9 cellular contexts compared by ENCODE assay signal in genomic region chr14:66070542-66071319, GRCh38.
DNase-seq lines count a peak whose midpoint lies in the region; ATAC-seq and TF ChIP-seq lines count a peak whose summit lies in the region.
"Had no signal": no experiment of that assay in that cellular context is flagged by ENCODE, and none has a peak within 500 bp of the region (broad histone marks: within the 10 kb centered on the region; RNA-seq: fewer than 3 reads in every experiment).

No MANE protein-coding gene starts in this region.

- no peak overlapping the region for H3K4me3 Mint-ChIP-seq in CD14-positive monocyte
- H3K4me3 Mint-ChIP-seq: IgD-negative memory B cell had no signal

- no peak for TF ChIP-seq POLR2A in prostate gland (IDR thresholded peaks at IDR 0.05)

- H3K9me3 ChIP-seq in prostate gland: no peaks in the 10 kb centered on the region

- 65% methylated on average over 12 of the region's 12 CpGs for WGBS in prostate gland

- no peaks in the 10 kb centered on the region for H3K4me1 ChIP-seq in prostate gland (replicated peaks)

- H3K27ac Mint-ChIP-seq in CD14-positive monocyte: no peak overlapping the region

- TF ChIP-seq CTCF in CD14-positive monocyte (IDR thresholded peaks at IDR 0.05): peak; percentile 90
- peak; percentile 89 for TF ChIP-seq CTCF in fibroblast of villous mesenchyme (IDR thresholded peaks at IDR 0.05; ENCODE audit: insufficient read depth, low read depth, low read length)
- peak; percentile 24 to 51 (median 40) for TF ChIP-seq CTCF in prostate gland (IDR thresholded peaks at IDR 0.05)

- no peaks in the 10 kb centered on the region for H3K36me3 Mint-ChIP-seq in CD14-positive monocyte
- H3K36me3 Mint-ChIP-seq: IgD-negative memory B cell had no signal

- H3K36me3 ChIP-seq in prostate gland: no peaks in the 10 kb centered on the region

- H3K9me3 Mint-ChIP-seq in CD14-positive monocyte: no peaks in the 10 kb centered on the region
- H3K9me3 Mint-ChIP-seq: IgD-negative memory B cell had no signal

- H3K27me3 ChIP-seq in prostate gland (replicated peaks; ENCODE audit: insufficient read depth): no peaks in the 10 kb centered on the region

- DNase-seq in CD14-positive monocyte (ENCODE audit: low spot score) (no peak), NCI-H748 treated with DMSO at 0.1 percent for 48 hours (lab: John Stamatoyannopoulos, UW) (peak; percentile 50), fibroblast of villous mesenchyme (ENCODE audit: low read depth) (peak; percentile 14), prostate gland (ENCODE audit: low spot score) (no peak)
- peak; percentile 74 for DNase-seq in activated T-cell treated with anti-CD3 and anti-CD28 coated beads, Interleukin-2, amount 50 U/mL, for 1 hour

- no peak overlapping the region for H3K27ac ChIP-seq in prostate gland

- intact Hi-C loops in CD14-positive monocyte (cut with micrococcal nuclease) (loop anchor here (5.0 to 10.0 kb wide), 2 partner anchors 906 to 908 kb away; no protein-coding TSS in a partner anchor), prostate gland (cut with DNase I) (no loop called here)

- H3K4me3 ChIP-seq in fibroblast of villous mesenchyme (ENCODE audit: low read depth, low read length) (no peak overlapping the region), prostate gland (no peak overlapping the region)

- H3K4me1 Mint-ChIP-seq in CD14-positive monocyte: no peaks in the 10 kb centered on the region

- ATAC-seq in GM21529 (IDR thresholded peaks at IDR 0.05; ENCODE audit: unreplicated experiment) (peak; percentile 52), HG02571 (IDR thresholded peaks at IDR 0.05; ENCODE audit: unreplicated experiment) (no peak), GM19452 (IDR thresholded peaks at IDR 0.05; ENCODE audit: unreplicated experiment) (no peak)

- no peaks in the 10 kb centered on the region for H3K27me3 Mint-ChIP-seq in CD14-positive monocyte (ENCODE audit: low read depth in 3 of 3)

Comparison
In these comparisons a context has a peak if more than half of its experiments do, and no peak if none do; other contexts are left out.
1. DNase-seq: peak in NCI-H748 treated with DMSO at 0.1 percent for 48 hours (single experiment), activated T-cell treated with anti-CD3 and anti-CD28 coated beads, Interleukin-2, amount 50 U/mL, for 1 hour (single experiment) and fibroblast of villous mesenchyme (single experiment); none in CD14-positive monocyte (single experiment) and prostate gland (single experiment).
2. CTCF ChIP-seq: peak in every context shown above with its lines; median percentile 90 in CD14-positive monocyte; 89 in fibroblast of villous mesenchyme; 40 in prostate gland.